Comparison of ENCODE assay signal across 1 cellular context in the genomic region with DNA sequence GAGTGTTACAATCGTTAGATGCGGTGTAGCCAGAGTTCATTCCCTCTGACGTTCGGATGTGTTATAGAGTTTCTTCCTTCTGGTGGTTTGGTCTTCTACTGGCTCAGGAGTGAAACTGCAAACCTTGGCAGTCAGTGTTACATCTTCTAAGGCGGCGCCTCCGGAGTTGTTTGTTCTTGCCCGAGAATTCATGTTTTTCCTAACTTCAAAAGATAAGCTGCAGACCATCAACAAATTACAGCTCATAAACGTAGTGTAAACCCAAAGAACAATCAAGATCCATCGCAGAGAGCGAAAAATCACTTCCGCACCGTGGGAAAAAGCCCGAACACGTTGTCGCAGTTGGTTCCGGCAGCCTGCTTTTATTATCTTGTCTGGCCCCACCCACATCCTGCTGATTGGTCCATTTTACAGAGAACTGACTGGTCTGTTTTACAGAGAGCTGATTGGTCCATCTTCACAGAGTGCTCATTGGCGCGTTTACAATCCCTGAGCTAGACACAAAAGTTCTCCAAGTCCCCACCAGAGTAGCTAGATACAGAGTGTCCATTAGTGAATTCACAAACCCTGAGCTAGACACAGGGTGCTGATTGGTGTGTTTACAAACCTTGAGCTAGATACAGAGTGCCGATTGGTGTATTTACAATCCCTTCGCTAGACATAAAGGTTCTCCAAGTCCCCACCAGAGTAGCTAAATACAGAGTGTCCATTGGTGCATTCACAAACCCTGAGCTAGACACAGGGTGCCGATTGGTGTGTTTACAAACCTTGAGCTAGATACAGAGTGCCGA.
TF ChIP-seq lines count a peak whose summit lies in the region.
"Not testable (repeated sequence)": the region's sequence is repeated elsewhere in the genome, so short reads cannot be mapped to it uniquely, and the experiment has no call there.

No MANE protein-coding gene starts in this region.

TF ChIP-seq in HepG2, 621 proteins besides CTCF, POLR2A, EP300 and RAD21 (continued from another document):
- 0 out of 2 replicates have a peak, but pooled peaks have one; percentile 57 for TF ChIP-seq MEIS2 (CRISPR knock-in tag; IDR thresholded peaks at IDR 0.05)
- TF ChIP-seq ZNF296 (CRISPR knock-in tag; conservative IDR thresholded peaks at IDR 0.05), result 0 out of 2 replicates have a peak, but pooled peaks have one; percentile 54
- TF ChIP-seq SMYD3 (CRISPR knock-in tag; IDR thresholded peaks at IDR 0.05), result peak; percentile 54; the same call in 1 of the 2 replicates
- 0 out of 2 replicates have a peak, but pooled peaks have one; percentile 53 for TF ChIP-seq XBP1 (CRISPR knock-in tag; IDR thresholded peaks at IDR 0.05)
- 0 out of 2 replicates have a peak, but pooled peaks have one; percentile 68 for TF ChIP-seq ZFP37 (CRISPR knock-in tag; IDR thresholded peaks at IDR 0.05; ENCODE audit: borderline replicate concordance)
- TF ChIP-seq RBFOX2 (IDR thresholded peaks at IDR 0.05; ENCODE audit: low read depth, low read length), result peak; percentile 61
- TF ChIP-seq, protein P1, sequence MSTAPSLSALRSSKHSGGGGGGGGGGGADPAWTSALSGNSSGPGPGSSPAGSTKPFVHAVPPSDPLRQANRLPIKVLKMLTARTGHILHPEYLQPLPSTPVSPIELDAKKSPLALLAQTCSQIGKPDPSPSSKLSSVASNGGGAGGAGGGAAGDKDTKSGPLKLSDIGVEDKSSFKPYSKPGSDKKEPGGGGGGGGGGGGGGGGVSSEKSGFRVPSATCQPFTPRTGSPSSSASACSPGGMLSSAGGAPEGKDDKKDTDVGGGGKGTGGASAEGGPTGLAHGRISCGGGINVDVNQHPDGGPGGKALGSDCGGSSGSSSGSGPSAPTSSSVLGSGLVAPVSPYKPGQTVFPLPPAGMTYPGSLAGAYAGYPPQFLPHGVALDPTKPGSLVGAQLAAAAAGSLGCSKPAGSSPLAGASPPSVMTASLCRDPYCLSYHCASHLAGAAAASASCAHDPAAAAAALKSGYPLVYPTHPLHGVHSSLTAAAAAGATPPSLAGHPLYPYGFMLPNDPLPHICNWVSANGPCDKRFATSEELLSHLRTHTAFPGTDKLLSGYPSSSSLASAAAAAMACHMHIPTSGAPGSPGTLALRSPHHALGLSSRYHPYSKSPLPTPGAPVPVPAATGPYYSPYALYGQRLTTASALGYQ (CRISPR knock-in tag; IDR thresholded peaks at IDR 0.05), result peak; percentile 60; the same call in 1 of the 2 replicates
- peak; percentile 27; the same call in 1 of the 2 replicates for TF ChIP-seq ZNF761 (CRISPR knock-in tag; conservative IDR thresholded peaks at IDR 0.05)
- TF ChIP-seq RFXAP (CRISPR knock-in tag; IDR thresholded peaks at IDR 0.05; ENCODE audit: borderline replicate concordance), result peak; percentile 67; the same call in 1 of the 2 replicates
- TF ChIP-seq, protein P2, sequence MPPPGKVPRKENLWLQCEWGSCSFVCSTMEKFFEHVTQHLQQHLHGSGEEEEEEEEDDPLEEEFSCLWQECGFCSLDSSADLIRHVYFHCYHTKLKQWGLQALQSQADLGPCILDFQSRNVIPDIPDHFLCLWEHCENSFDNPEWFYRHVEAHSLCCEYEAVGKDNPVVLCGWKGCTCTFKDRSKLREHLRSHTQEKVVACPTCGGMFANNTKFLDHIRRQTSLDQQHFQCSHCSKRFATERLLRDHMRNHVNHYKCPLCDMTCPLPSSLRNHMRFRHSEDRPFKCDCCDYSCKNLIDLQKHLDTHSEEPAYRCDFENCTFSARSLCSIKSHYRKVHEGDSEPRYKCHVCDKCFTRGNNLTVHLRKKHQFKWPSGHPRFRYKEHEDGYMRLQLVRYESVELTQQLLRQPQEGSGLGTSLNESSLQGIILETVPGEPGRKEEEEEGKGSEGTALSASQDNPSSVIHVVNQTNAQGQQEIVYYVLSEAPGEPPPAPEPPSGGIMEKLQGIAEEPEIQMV (CRISPR knock-in tag; IDR thresholded peaks at IDR 0.05; ENCODE audit: low read depth), result 0 out of 2 replicates have a peak, but pooled peaks have one; percentile 29
- TF ChIP-seq MED13 (CRISPR knock-in tag; IDR thresholded peaks at IDR 0.05), result 0 out of 2 replicates have a peak, but pooled peaks have one; percentile 53
- TF ChIP-seq POLR2G (IDR thresholded peaks at IDR 0.05; ENCODE audit: low read depth, low read length), result peak; percentile 56
- peak; percentile 40; the same call in 1 of the 2 replicates for TF ChIP-seq TARDBP (CRISPR knock-in tag; IDR thresholded peaks at IDR 0.05)
- 0 out of 2 replicates have a peak, but pooled peaks have one; percentile 55 for TF ChIP-seq ZMYM4 (CRISPR knock-in tag; IDR thresholded peaks at IDR 0.05)
- not testable (repeated sequence) for TF ChIP-seq SOX6 (IDR thresholded peaks at IDR 0.05); SP1 (IDR thresholded peaks at IDR 0.05); CREB1 (CRISPR knock-in tag; IDR thresholded peaks at IDR 0.05)
- TF ChIP-seq SOX6 (CRISPR knock-in tag; IDR thresholded peaks at IDR 0.05), result 0 out of 2 replicates have a peak, but pooled peaks have one; percentile 11
- peak; percentile 55; the same call in 1 of the 2 replicates for TF ChIP-seq FOXK2 (IDR thresholded peaks at IDR 0.05)
- TF ChIP-seq, protein P3, sequence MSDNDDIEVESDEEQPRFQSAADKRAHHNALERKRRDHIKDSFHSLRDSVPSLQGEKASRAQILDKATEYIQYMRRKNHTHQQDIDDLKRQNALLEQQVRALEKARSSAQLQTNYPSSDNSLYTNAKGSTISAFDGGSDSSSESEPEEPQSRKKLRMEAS (IDR thresholded peaks at IDR 0.05), result peak; percentile 59; the same call in 1 of the 2 replicates
- TF ChIP-seq ZFAT (CRISPR knock-in tag; conservative IDR thresholded peaks at IDR 0.05), result 0 out of 2 replicates have a peak, but pooled peaks have one; percentile 66
- 0 out of 2 replicates have a peak, but pooled peaks have one; percentile 3 for TF ChIP-seq IRF2 (CRISPR knock-in tag; IDR thresholded peaks at IDR 0.05)
- TF ChIP-seq, protein P4, sequence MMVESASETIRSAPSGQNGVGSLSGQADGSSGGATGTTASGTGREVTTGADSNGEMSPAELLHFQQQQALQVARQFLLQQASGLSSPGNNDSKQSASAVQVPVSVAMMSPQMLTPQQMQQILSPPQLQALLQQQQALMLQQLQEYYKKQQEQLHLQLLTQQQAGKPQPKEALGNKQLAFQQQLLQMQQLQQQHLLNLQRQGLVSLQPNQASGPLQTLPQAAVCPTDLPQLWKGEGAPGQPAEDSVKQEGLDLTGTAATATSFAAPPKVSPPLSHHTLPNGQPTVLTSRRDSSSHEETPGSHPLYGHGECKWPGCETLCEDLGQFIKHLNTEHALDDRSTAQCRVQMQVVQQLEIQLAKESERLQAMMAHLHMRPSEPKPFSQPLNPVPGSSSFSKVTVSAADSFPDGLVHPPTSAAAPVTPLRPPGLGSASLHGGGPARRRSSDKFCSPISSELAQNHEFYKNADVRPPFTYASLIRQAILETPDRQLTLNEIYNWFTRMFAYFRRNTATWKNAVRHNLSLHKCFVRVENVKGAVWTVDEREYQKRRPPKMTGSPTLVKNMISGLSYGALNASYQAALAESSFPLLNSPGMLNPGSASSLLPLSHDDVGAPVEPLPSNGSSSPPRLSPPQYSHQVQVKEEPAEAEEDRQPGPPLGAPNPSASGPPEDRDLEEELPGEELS (CRISPR knock-in tag; IDR thresholded peaks at IDR 0.05), result peak; percentile 23; the same call in 1 of the 2 replicates
- peak; percentile 14; the same call in 1 of the 2 replicates for TF ChIP-seq SP4 (CRISPR knock-in tag; IDR thresholded peaks at IDR 0.05)
- TF ChIP-seq ZNF501 (CRISPR knock-in tag; IDR thresholded peaks at IDR 0.05), result peak; percentile 55; the same call in 1 of the 2 replicates
- peak; percentile 92 for TF ChIP-seq NFYC (CRISPR knock-in tag; IDR thresholded peaks at IDR 0.05)
- 0 out of 2 replicates have a peak, but pooled peaks have one; percentile 38 for TF ChIP-seq BRD4 (CRISPR knock-in tag; IDR thresholded peaks at IDR 0.05)
- TF ChIP-seq NFYB (CRISPR knock-in tag; IDR thresholded peaks at IDR 0.05), result peak; percentile 91
- TF ChIP-seq, protein P5, sequence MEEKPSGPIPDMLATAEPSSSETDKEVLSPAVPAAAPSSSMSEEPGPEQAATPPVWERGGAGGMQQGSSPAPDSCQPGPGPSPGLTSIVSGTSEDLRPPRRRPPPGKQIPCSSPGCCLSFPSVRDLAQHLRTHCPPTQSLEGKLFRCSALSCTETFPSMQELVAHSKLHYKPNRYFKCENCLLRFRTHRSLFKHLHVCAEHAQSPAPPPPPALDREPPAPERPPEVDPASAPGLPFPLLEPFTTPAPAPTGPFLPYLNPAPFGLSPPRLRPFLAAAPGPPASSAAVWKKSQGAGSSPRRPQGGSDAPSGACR (CRISPR knock-in tag; IDR thresholded peaks at IDR 0.05), result 0 out of 2 replicates have a peak, but pooled peaks have one; percentile 23
- 0 out of 2 replicates have a peak, but pooled peaks have one; percentile 57 for TF ChIP-seq ZSCAN20 (CRISPR knock-in tag; IDR thresholded peaks at IDR 0.05; ENCODE audit: borderline replicate concordance)
- peak; percentile 54 for TF ChIP-seq ATF1 (CRISPR knock-in tag; IDR thresholded peaks at IDR 0.05)
- TF ChIP-seq, protein P6, sequence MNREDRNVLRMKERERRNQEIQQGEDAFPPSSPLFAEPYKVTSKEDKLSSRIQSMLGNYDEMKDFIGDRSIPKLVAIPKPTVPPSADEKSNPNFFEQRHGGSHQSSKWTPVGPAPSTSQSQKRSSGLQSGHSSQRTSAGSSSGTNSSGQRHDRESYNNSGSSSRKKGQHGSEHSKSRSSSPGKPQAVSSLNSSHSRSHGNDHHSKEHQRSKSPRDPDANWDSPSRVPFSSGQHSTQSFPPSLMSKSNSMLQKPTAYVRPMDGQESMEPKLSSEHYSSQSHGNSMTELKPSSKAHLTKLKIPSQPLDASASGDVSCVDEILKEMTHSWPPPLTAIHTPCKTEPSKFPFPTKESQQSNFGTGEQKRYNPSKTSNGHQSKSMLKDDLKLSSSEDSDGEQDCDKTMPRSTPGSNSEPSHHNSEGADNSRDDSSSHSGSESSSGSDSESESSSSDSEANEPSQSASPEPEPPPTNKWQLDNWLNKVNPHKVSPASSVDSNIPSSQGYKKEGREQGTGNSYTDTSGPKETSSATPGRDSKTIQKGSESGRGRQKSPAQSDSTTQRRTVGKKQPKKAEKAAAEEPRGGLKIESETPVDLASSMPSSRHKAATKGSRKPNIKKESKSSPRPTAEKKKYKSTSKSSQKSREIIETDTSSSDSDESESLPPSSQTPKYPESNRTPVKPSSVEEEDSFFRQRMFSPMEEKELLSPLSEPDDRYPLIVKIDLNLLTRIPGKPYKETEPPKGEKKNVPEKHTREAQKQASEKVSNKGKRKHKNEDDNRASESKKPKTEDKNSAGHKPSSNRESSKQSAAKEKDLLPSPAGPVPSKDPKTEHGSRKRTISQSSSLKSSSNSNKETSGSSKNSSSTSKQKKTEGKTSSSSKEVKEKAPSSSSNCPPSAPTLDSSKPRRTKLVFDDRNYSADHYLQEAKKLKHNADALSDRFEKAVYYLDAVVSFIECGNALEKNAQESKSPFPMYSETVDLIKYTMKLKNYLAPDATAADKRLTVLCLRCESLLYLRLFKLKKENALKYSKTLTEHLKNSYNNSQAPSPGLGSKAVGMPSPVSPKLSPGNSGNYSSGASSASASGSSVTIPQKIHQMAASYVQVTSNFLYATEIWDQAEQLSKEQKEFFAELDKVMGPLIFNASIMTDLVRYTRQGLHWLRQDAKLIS (CRISPR knock-in tag; IDR thresholded peaks at IDR 0.05), result peak; percentile 56; the same call in 1 of the 2 replicates
- 0 out of 2 replicates have a peak, but pooled peaks have one; percentile 58 for TF ChIP-seq BRCA1 (CRISPR knock-in tag; IDR thresholded peaks at IDR 0.05)
- TF ChIP-seq CBX1 (IDR thresholded peaks at IDR 0.05; ENCODE audit: low read depth), result peak; percentile 45
- peak; percentile 82 for TF ChIP-seq SP1 (CRISPR knock-in tag; IDR thresholded peaks at IDR 0.05)
- TF ChIP-seq HOXD1 (CRISPR knock-in tag; IDR thresholded peaks at IDR 0.05), result peak; percentile 52; the same call in 1 of the 2 replicates
- TF ChIP-seq, protein P7, sequence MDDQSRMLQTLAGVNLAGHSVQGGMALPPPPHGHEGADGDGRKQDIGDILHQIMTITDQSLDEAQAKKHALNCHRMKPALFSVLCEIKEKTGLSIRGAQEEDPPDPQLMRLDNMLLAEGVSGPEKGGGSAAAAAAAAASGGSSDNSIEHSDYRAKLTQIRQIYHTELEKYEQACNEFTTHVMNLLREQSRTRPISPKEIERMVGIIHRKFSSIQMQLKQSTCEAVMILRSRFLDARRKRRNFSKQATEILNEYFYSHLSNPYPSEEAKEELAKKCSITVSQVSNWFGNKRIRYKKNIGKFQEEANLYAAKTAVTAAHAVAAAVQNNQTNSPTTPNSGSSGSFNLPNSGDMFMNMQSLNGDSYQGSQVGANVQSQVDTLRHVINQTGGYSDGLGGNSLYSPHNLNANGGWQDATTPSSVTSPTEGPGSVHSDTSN (CRISPR knock-in tag; IDR thresholded peaks at IDR 0.05; ENCODE audit: borderline replicate concordance), result 0 out of 2 replicates have a peak, but pooled peaks have one; percentile 23
- TF ChIP-seq HOXA3 (CRISPR knock-in tag; IDR thresholded peaks at IDR 0.05), result 0 out of 2 replicates have a peak, but pooled peaks have one; percentile 29
- TF ChIP-seq CREB1 (IDR thresholded peaks at IDR 0.05), result peak; percentile 29; the same call in 1 of the 2 replicates
- TF ChIP-seq POLR2AphosphoS5 (IDR thresholded peaks at IDR 0.05; ENCODE audit: low read depth, low read length), result peak; percentile 91
- 0 out of 2 replicates have a peak, but pooled peaks have one; percentile 57 for TF ChIP-seq ZFP90 (CRISPR knock-in tag; IDR thresholded peaks at IDR 0.05; ENCODE audit: borderline replicate concordance)
TF ChIP-seq in HepG2: peak in this region for 63; not testable (repeated sequence) for 558.
